1 cellular context compared by ENCODE assay signal in genomic region chr17:4554997-4555799, GRCh38.
TF ChIP-seq lines count a peak whose summit lies in the region.

MYBBP1A (minus strand) TSS chr17:4555384; CDS start chr17:4555324, 60 bp downstream.

TF ChIP-seq in A549, 52 proteins besides CTCF, POLR2A, EP300 and RAD21 (continued from another document):
- TF ChIP-seq ATOH8 (CRISPR knock-in tag; IDR thresholded peaks at IDR 0.05; ENCODE audit: low read depth) (0 out of 2 replicates have a peak, but pooled peaks have one; percentile 28), BHLHE40 (IDR thresholded peaks at IDR 0.05; ENCODE audit: low read depth, low read length) (no peak), HOXB13 (CRISPR knock-in tag; IDR thresholded peaks at IDR 0.05; ENCODE audit: low read depth) (peak; percentile 47; the same call in 1 of the 2 replicates), E2F6 (IDR thresholded peaks at IDR 0.05; ENCODE audit: borderline replicate concordance, low read depth) (peak; percentile 93), SMC3 (IDR thresholded peaks at IDR 0.05) (no peak), CBX8 (IDR thresholded peaks at IDR 0.05) (no peak), SREBF2 (IDR thresholded peaks at IDR 0.05) (no peak), HOXB5 (CRISPR knock-in tag; IDR thresholded peaks at IDR 0.05) (0 out of 2 replicates have a peak, but pooled peaks have one; percentile 49), RFX5 (IDR thresholded peaks at IDR 0.05) (no peak), POLR2AphosphoS2 (conservative IDR thresholded peaks at IDR 0.05; ENCODE audit: low read length) (no peak), TP53 (CRISPR knock-in tag; IDR thresholded peaks at IDR 0.05) (no peak), USF2 (IDR thresholded peaks at IDR 0.05) (peak; percentile 55; the same call in 1 of the 2 replicates)
